In the genomic region with DNA sequence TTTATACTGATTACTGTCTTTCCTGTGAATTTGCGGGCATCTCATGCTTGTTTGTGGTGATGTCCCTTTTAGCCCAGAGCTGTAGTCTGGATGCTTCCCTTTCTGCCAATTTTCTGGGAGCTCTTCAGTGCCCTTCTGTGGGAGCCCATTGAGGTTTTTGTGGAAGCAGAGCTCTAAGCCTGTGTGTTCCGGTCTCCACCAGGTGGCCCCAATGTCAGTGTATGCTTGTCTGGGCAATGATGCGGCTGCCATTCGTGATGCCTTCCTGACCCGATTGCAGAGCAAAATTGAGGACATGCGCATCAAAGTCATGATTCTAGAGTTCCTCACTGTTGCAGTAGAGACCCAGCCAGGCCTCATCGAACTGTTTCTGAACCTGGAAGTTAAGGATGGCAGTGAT, we compare ENCODE assay signal across 11 cellular contexts. TPM values are rescaled to one million over a fixed set of nuclear protein-coding genes. Genes with fewer than 3 reads are reported as not detected.
DNase-seq lines count a peak whose midpoint lies in the region; ATAC-seq and TF ChIP-seq lines count a peak whose summit lies in the region.
"Had no signal": no experiment of that assay in that cellular context is flagged by ENCODE, and none has a peak within 500 bp of the region (broad histone marks: within the 10 kb centered on the region; RNA-seq: fewer than 3 reads in every experiment).

No MANE protein-coding gene starts in this region.

- H3K9me3 ChIP-seq in adrenal gland (replicated peaks in 1 of 3): no peaks in the 10 kb centered on the region
- H3K9me3 ChIP-seq in hepatocyte (ENCODE audit: low read depth): no peaks in the 10 kb centered on the region
- no peaks in the 10 kb centered on the region for H3K9me3 ChIP-seq in stomach
- H3K9me3 ChIP-seq in MG63: no peaks in the 10 kb centered on the region
- H3K9me3 ChIP-seq: prostate gland had no signal

- ATAC-seq in GM21515 (IDR thresholded peaks at IDR 0.05; ENCODE audit: unreplicated experiment): no peak

- TF ChIP-seq POLR2A in adrenal gland (IDR thresholded peaks at IDR 0.05): no peak
- no peak for TF ChIP-seq POLR2A in stomach (IDR thresholded peaks at IDR 0.05)

- H3K36me3 ChIP-seq in adrenal gland (replicated peaks in 1 of 2) (peaks cover 0 to 92% of the 10 kb centered on the region in 2 donors), hepatocyte (replicated peaks; ENCODE audit: insufficient read depth, low read depth) (no peaks in the 10 kb centered on the region), stomach (peaks cover 62 to 100% (median 98%) of the 10 kb centered on the region in 4 donors), MG63 (peaks cover 83% of the 10 kb centered on the region)

- H3K9me2 ChIP-seq in hepatocyte (replicated peaks; ENCODE audit: insufficient read depth): no peaks in the 10 kb centered on the region

- peak in 5 of 6 experiments; percentile 38 to 45 (median 40) for TF ChIP-seq CTCF in adrenal gland (IDR thresholded peaks at IDR 0.05)
- TF ChIP-seq CTCF in hepatocyte (IDR thresholded peaks at IDR 0.05; ENCODE audit: poor library complexity): peak; percentile 26
- TF ChIP-seq CTCF in stomach (IDR thresholded peaks at IDR 0.05): peak in 4 of 7 experiments; percentile 12 to 49 (median 26)

- TF ChIP-seq EP300 in stomach (IDR thresholded peaks at IDR 0.05): no peak

- no peaks in the 10 kb centered on the region for H3K79me2 ChIP-seq in hepatocyte

- 58 to 61% (median 61%) methylated on average over 5 to 7 of the region's 7 CpGs for WGBS in adrenal gland, 4 donors
- WGBS in hepatocyte (ENCODE audit: low lambda C conversion rate, missing lambda C conversion rate): 94% methylated on average over 7 of the region's 7 CpGs
- 49 to 73% (median 58%) methylated on average over 7 of the region's 7 CpGs for WGBS in stomach, 5 donors

- no peaks in the 10 kb centered on the region for H3K4me1 ChIP-seq in adrenal gland (replicated peaks in 1 of 2)
- no peaks in the 10 kb centered on the region for H3K4me1 ChIP-seq in hepatocyte (ENCODE audit: insufficient read depth)
- H3K4me1 ChIP-seq in stomach: peaks cover 0 to 8% (median 6%) of the 10 kb centered on the region in 4 donors
- H3K4me1 ChIP-seq: prostate gland had no signal

- no peak overlapping the region for H3K4me3 ChIP-seq in adrenal gland
- H3K4me3 ChIP-seq in hepatocyte: no peak overlapping the region
- H3K4me3 ChIP-seq in stomach: no peak overlapping the region
- H3K4me3 ChIP-seq in MG63: no peak overlapping the region
- H3K4me3 ChIP-seq: prostate gland, SK-N-MC had no signal

- intact Hi-C loops in adrenal gland (cut with DNase I) (no loop called here), stomach (cut with DNase I; ENCODE audit: low total_unique reads) (no loop called here)

- H3K27ac ChIP-seq in adrenal gland (no peak overlapping the region), hepatocyte (no peak overlapping the region), stomach (no peak overlapping the region)
- H3K27ac ChIP-seq: prostate gland, SK-N-MC had no signal

- no peaks in the 10 kb centered on the region for H4K20me1 ChIP-seq in hepatocyte (ENCODE audit: insufficient read depth, poor library complexity, severe bottlenecking)

- no peaks in the 10 kb centered on the region for H3K27me3 ChIP-seq in adrenal gland
- H3K27me3 ChIP-seq in hepatocyte: no peaks in the 10 kb centered on the region
- H3K27me3 ChIP-seq in stomach: no peaks in the 10 kb centered on the region
- no peaks in the 10 kb centered on the region for H3K27me3 ChIP-seq in MG63

- DNase-seq in NCI-H2171 treated with DMSO at 0.1 percent for 48 hours (lab: John Stamatoyannopoulos, UW) (peak; percentile 38), NCI-H2171 (lab: John Stamatoyannopoulos, UW) (no peak), adrenal gland (peak in 5 of 7 donors; percentile 26 to 82 (median 59)), hepatocyte (ENCODE audit: low spot score) (no peak), stomach (peak; percentile 51), epidermal melanocyte (ENCODE audit: insufficient read length, low spot score) (no peak), MG63 (no peak)
- DNase-seq: KG1 had no signal

- H2AFZ ChIP-seq in hepatocyte: no peak overlapping the region

- H3K4me2 ChIP-seq in hepatocyte: no peak overlapping the region

RNA-seq across cellular contexts. Expression of gene SH3GLB2, which starts 35.1 kb away (rescaled TPM):
- total RNA-seq in adrenal gland: 100 to 1,000 TPM in 4 of 8 donors, 10 to 100 TPM in 4; 50.3 to 153 (median 112) TPM
- polyA plus RNA-seq in adrenal gland: 100 to 1,000 TPM in 2 of 3 donors, 10 to 100 TPM in 1; 26.1 to 301 (median 214) TPM
- total RNA-seq in hepatocyte: 68.3 and 85.4 TPM in 2 replicates
- 124 and 189 TPM in 2 replicates for polyA plus RNA-seq in hepatocyte
- total RNA-seq in stomach: 100 to 1,000 TPM in 4 of 5 donors, 10 to 100 TPM in 1; 50.5 to 408 (median 138) TPM
- polyA plus RNA-seq in stomach: 100 to 1,000 TPM in 2 of 3 donors, 10 to 100 TPM in 1; 58.2 to 113 (median 102) TPM
- 36.7 and 42.7 TPM in 2 replicates for total RNA-seq in MG63 (2014; rRNA removed; shearing (Covaris generic); ENCODE audit: low replicate concordance)

RNA-seq across cellular contexts. Expression of gene MIGA2, which starts 43.4 kb away (rescaled TPM):
- total RNA-seq in adrenal gland: 10 to 100 TPM; 39.8 to 74.6 (median 46.8) TPM
- polyA plus RNA-seq in adrenal gland: 10 to 100 TPM in 2 of 3 donors, 1 to 10 TPM in 1; 8.9 to 58.8 (median 43.9) TPM
- 16.8 and 29.5 TPM in 2 replicates for total RNA-seq in hepatocyte
- 23.4 and 33.3 TPM in 2 replicates for polyA plus RNA-seq in hepatocyte
- total RNA-seq in stomach: 100 to 1,000 TPM in 1 of 5 donors, 10 to 100 TPM in 4; 34.5 to 175 (median 49.0) TPM
- 10 to 100 TPM in 2 of 3 donors, 1 to 10 TPM in 1; 9.0 to 28.2 (median 10.4) TPM for polyA plus RNA-seq in stomach
- total RNA-seq in MG63 (2014; rRNA removed; shearing (Covaris generic); ENCODE audit: low replicate concordance): 16.5 and 19.3 TPM in 2 replicates

RNA-seq across cellular contexts. Expression of gene NUP188, which starts 45.5 kb away (rescaled TPM):
- total RNA-seq in adrenal gland (100 to 1,000 TPM in 1 of 8 donors, 10 to 100 TPM in 7; 20.2 to 122 (median 44.4) TPM), hepatocyte (24.4 and 28.1 TPM in 2 replicates), stomach (10 to 100 TPM; 26.3 to 79.9 (median 51.0) TPM)
- polyA plus RNA-seq in adrenal gland (10 to 100 TPM; 26.4 to 32.0 (median 26.4) TPM), hepatocyte (28.1 and 31.2 TPM in 2 replicates), stomach (10 to 100 TPM in 1 of 3 donors, 1 to 10 TPM in 2; 4.4 to 10.1 (median 9.9) TPM)
- 14.5 and 22.4 TPM in 2 replicates for total RNA-seq in MG63 (2014; rRNA removed; shearing (Covaris generic); ENCODE audit: low replicate concordance)

RNA-seq across cellular contexts. Expression of gene DOLK, which starts 45.6 kb away (rescaled TPM):
- total RNA-seq in adrenal gland: 10 to 100 TPM; 19.6 to 42.3 (median 29.9) TPM
- 10 to 100 TPM in 2 of 3 donors, 1 to 10 TPM in 1; 4.6 to 25.3 (median 10.3) TPM for polyA plus RNA-seq in adrenal gland
- 30.2 and 34.2 TPM in 2 replicates for total RNA-seq in hepatocyte
- polyA plus RNA-seq in hepatocyte: 37.4 and 45.0 TPM in 2 replicates
- total RNA-seq in stomach: 10 to 100 TPM in 1 of 5 donors, 1 to 10 TPM in 3, under 1 TPM in 1; 0.58 to 17.1 (median 9.4) TPM
- 1 to 10 TPM; 3.2 to 8.1 (median 6.2) TPM for polyA plus RNA-seq in stomach
- 16.9 and 29.7 TPM in 2 replicates for total RNA-seq in MG63 (2014; rRNA removed; shearing (Covaris generic); ENCODE audit: low replicate concordance)

Comparison
In these comparisons a context has a peak if more than half of its experiments do, and no peak if none do; other contexts are left out.
1. DNase-seq: peak in NCI-H2171 treated with DMSO at 0.1 percent for 48 hours (single experiment), adrenal gland (5 of 7) and stomach (single experiment); none in NCI-H2171 (single experiment), hepatocyte (single experiment), epidermal melanocyte (single experiment) and MG63 (single experiment).
2. Peak in every context shown above with its lines, with median percentiles within 50 percentile points of each other: CTCF ChIP-seq.